15 cellular contexts compared by ENCODE assay signal in the genomic region with DNA sequence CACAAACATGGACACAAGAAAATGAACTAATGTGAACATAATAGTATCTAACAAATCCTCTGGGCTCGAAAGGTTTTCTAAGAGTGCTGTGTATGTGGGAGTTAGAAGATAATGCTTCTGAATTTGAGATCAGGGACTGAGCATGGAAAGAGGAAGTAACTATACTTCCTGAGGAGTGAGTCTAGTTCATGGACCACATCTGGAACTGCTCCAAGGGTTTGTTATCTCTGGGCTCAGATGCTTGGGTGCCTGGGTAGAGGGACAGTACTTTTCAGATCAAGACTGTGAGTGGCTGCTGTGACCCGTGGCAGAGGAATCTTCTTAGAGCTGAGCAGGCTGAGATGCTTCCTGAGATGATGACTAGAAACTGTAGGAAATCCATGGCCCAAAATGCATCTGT. TPM values are rescaled to one million over a fixed set of nuclear protein-coding genes. Genes with fewer than 3 reads are reported as not detected.
DNase-seq lines count a peak whose midpoint lies in the region; ATAC-seq and FAIRE-seq lines count a peak whose summit lies in the region.
"Had no signal": no experiment of that assay in that cellular context is flagged by ENCODE, and none has a peak within 500 bp of the region (broad histone marks: within the 10 kb centered on the region; RNA-seq: fewer than 3 reads in every experiment).

No MANE protein-coding gene starts in this region.

- H3K9ac ChIP-seq in GM23248: no peak overlapping the region

- H2AFZ ChIP-seq in GM23248: no peak overlapping the region

- no peak for FAIRE-seq in HTR-8/SVneo (lab: Jason Lieb, UNC)

- H3F3A ChIP-seq in GM23248 (ENCODE audit: insufficient read depth): no peaks in the 10 kb centered on the region

- peaks cover 82% of the 10 kb centered on the region for H3K79me2 ChIP-seq in GM23248 (ENCODE audit: insufficient read depth)

- no peak overlapping the region for H3K4me3 ChIP-seq in GM23248
- H3K4me3 ChIP-seq: left ventricle myocardium inferior, SJCRH30, skin epidermis, thoracic aorta had no signal

- no peaks in the 10 kb centered on the region; the same call in 1 of the 2 replicates for H4K20me1 ChIP-seq in GM23248 (ENCODE audit: insufficient read depth)

- in situ Hi-C loops in GM23248 (cut with MboI): no loop called here

- H3K4me2 ChIP-seq in GM23248 (ENCODE audit: unreplicated experiment): no peak overlapping the region

- ATAC-seq in GM21528 (IDR thresholded peaks at IDR 0.05; ENCODE audit: low FRiP score, unreplicated experiment): no peak

- H3K9me2 ChIP-seq in GM23248 (ENCODE audit: insufficient read depth): no peaks in the 10 kb centered on the region

- DNase-seq in GM23248: peak; percentile 22
- DNase-seq in NOMO-1 treated with dmso at 0.1 percent for 144 hours (lab: John Stamatoyannopoulos, UW; ENCODE audit: unreplicated experiment): peak; percentile 1
- DNase-seq in amniotic epithelial cell (ENCODE audit: low read depth): peak; percentile 18
- peak; percentile 46 for DNase-seq in pons (ENCODE audit: low spot score)
- no peak for DNase-seq in NCI-H2107 (lab: John Stamatoyannopoulos, UW)
- DNase-seq in HTR-8/SVneo (ENCODE audit: insufficient read length, low spot score): no peak
- DNase-seq: activated CD4-positive, alpha-beta T cell treated with anti-CD3 and anti-CD28 coated beads for 1 hour; hippocampal formation; left ventricle myocardium inferior; NCI-H446 treated with DMSO at 0.1 percent for 48 hours; nephron progenitor cell; SJCRH30 had no signal

- H3K4me1 ChIP-seq in GM23248 (ENCODE audit: insufficient read depth): no peaks in the 10 kb centered on the region
- H3K4me1 ChIP-seq: SJCRH30 had no signal

- H3K27me3 ChIP-seq in GM23248 (replicated peaks; ENCODE audit: insufficient read depth): no peaks in the 10 kb centered on the region
- H3K27me3 ChIP-seq: SJCRH30 had no signal

- H3K36me3 ChIP-seq in GM23248 (ENCODE audit: low read depth): peaks cover 54% of the 10 kb centered on the region

- H3K27ac ChIP-seq in GM23248: no peak overlapping the region
- H3K27ac ChIP-seq: left ventricle myocardium inferior, SJCRH30, skin epidermis, thoracic aorta had no signal

- no peaks in the 10 kb centered on the region for H3K9me3 ChIP-seq in GM23248 (ENCODE audit: low read depth)
- H3K9me3 ChIP-seq: left ventricle myocardium inferior, SJCRH30, thoracic aorta had no signal

- 91 to 92% methylated on average over 2 of the region's 2 CpGs for WGBS in GM23248 (ENCODE audit: low coverage in 1 of 2, low lambda C conversion rate in 2 of 2, missing lambda C conversion rate in 2 of 2), 2 experiments

RNA-seq across cellular contexts. Expression of gene TBC1D23, which starts 28.5 kb away (rescaled TPM):
- total RNA-seq in GM23248 (2014; rRNA removed; shearing (Covaris generic)): 82.5 and 103 TPM in 2 replicates
- 53.0 and 54.1 TPM in 2 replicates for polyA plus RNA-seq in GM23248 (2016; fragmentation: Nextera tagmentation; extraction: Ambion mirVana)

RNA-seq across cellular contexts. Expression of gene NIT2, which starts 45.2 kb away (rescaled TPM):
- total RNA-seq in GM23248 (2014; rRNA removed; shearing (Covaris generic)): 35.6 and 36.0 TPM in 2 replicates
- 76.2 and 84.0 TPM in 2 replicates for polyA plus RNA-seq in GM23248 (2016; fragmentation: Nextera tagmentation; extraction: Ambion mirVana)

Comparison
In these comparisons a context has a peak if more than half of its experiments do, and no peak if none do; other contexts are left out.
1. DNase-seq: peak in GM23248 (single experiment), NOMO-1 treated with dmso at 0.1 percent for 144 hours (single experiment), amniotic epithelial cell (single experiment) and pons (single experiment); none in NCI-H2107 (single experiment) and HTR-8/SVneo (single experiment).